In the genomic region with DNA sequence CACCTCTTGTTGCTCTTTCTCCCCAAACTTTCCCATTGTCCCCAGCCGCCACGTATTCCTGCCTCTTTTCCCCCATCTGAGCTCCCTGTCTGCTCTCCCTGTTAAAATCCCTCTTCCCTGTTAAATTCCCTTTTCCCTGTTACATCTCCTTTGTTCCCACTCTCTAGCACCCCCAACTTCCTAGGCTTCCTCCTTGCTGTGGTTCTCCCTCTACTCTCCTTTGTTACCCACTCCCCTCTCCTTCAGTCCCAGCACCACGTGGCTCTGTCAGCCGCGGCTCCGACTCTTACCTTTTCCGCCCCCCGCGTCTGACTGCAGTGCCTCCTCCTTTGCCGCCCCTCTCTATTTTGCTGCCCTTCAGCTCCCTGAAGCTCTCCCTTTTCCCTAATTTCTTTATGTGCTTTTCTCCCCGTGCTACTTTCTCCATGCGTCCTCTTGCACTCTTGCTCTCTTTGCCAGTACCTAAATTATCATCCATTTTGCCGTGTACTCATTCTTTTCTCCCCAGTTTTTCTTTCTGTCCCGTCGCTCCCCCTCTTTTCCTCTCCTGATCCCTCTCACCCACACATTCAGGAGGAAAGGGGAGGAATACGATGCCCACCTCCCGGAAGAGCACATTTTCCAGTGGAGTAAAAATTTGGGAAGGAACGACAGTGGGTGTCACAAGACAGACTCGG, we compare ENCODE assay signal across 8 cellular contexts. TPM values are rescaled to one million over a fixed set of nuclear protein-coding genes. Genes with fewer than 3 reads are reported as not detected.
DNase-seq lines count a peak whose midpoint lies in the region; ATAC-seq and TF ChIP-seq lines count a peak whose summit lies in the region.

No MANE protein-coding gene starts in this region.

- H3K4me1 ChIP-seq in esophagus muscularis mucosa (peaks cover 12 to 26% (median 20%) of the 10 kb centered on the region in 4 donors), upper lobe of left lung (peaks cover 13 to 20% (median 16%) of the 10 kb centered on the region in 4 donors)

- peak; percentile 58 to 60 for DNase-seq in NCI-H2081 (lab: John Stamatoyannopoulos, UW)
- DNase-seq in NCI-H2081 treated with DMSO at 0.1 percent for 48 hours (lab: John Stamatoyannopoulos, UW) = no peak
- DNase-seq in NCI-H1694 treated with DMSO at 0.1 percent for 48 hours (lab: John Stamatoyannopoulos, UW) = peak; percentile 49
- DNase-seq in activated CD4-positive, alpha-beta memory T cell treated with anti-CD3 and anti-CD28 coated beads for 36 hours = peak; percentile 34
- no peak for DNase-seq in esophagus muscularis mucosa (ENCODE audit: extremely low spot score)
- no peak for DNase-seq in natural killer cell
- peak; percentile 22 to 28 for DNase-seq in upper lobe of left lung
- DNase-seq in 8988T = no peak

- no peaks in the 10 kb centered on the region for H3K27me3 ChIP-seq in esophagus muscularis mucosa
- no peaks in the 10 kb centered on the region for H3K27me3 ChIP-seq in upper lobe of left lung

- intact Hi-C loops in activated CD4-positive, alpha-beta memory T cell treated with anti-CD3 and anti-CD28 coated beads for 36 hours (cut with micrococcal nuclease) = loop anchor here (1.0 kb wide), 5 partner anchors 33 to 389 kb away; a partner anchor contains a TSS
- intact Hi-C loops in esophagus muscularis mucosa (cut with DNase I) = loop anchor here (1.0 to 5.0 kb wide), 4 partner anchors 34 to 100 kb away; a partner anchor contains a TSS
- intact Hi-C loops in natural killer cell (cut with micrococcal nuclease) = loop anchor here (1.0 to 5.0 kb wide), 4 partner anchors 32 to 99 kb away; a partner anchor contains a TSS

- peak overlapping the region; percentile 63 to 92 (median 90) for H3K4me3 ChIP-seq in esophagus muscularis mucosa
- peak overlapping the region; percentile 60 to 99 (median 90) for H3K4me3 ChIP-seq in upper lobe of left lung

- H3K4me3 Mint-ChIP-seq in activated CD4-positive, alpha-beta memory T cell treated with anti-CD3 and anti-CD28 coated beads for 36 hours = peak overlapping the region; percentile 92
- peak overlapping the region; percentile 94 for H3K4me3 Mint-ChIP-seq in natural killer cell

- H3K27ac Mint-ChIP-seq in activated CD4-positive, alpha-beta memory T cell treated with anti-CD3 and anti-CD28 coated beads for 36 hours = peak overlapping the region; percentile 95
- peak overlapping the region; percentile 94 to 98 for H3K27ac Mint-ChIP-seq in natural killer cell

- H3K27me3 Mint-ChIP-seq in activated CD4-positive, alpha-beta memory T cell treated with anti-CD3 and anti-CD28 coated beads for 36 hours = no peaks in the 10 kb centered on the region
- no peaks in the 10 kb centered on the region for H3K27me3 Mint-ChIP-seq in natural killer cell (ENCODE audit: low read depth in 2 of 2)

- peaks cover 22% of the 10 kb centered on the region for H3K4me1 Mint-ChIP-seq in activated CD4-positive, alpha-beta memory T cell treated with anti-CD3 and anti-CD28 coated beads for 36 hours (ENCODE audit: low read depth)
- H3K4me1 Mint-ChIP-seq in natural killer cell = peaks cover 38 to 54% of the 10 kb centered on the region in 2 donors

- peaks cover 25% of the 10 kb centered on the region for H3K36me3 Mint-ChIP-seq in activated CD4-positive, alpha-beta memory T cell treated with anti-CD3 and anti-CD28 coated beads for 36 hours
- peaks cover 10% of the 10 kb centered on the region for H3K36me3 Mint-ChIP-seq in natural killer cell

- H3K36me3 ChIP-seq in esophagus muscularis mucosa (no peaks in the 10 kb centered on the region), upper lobe of left lung (no peaks in the 10 kb centered on the region)

- POLR2A ChIA-PET in activated CD4-positive, alpha-beta memory T cell treated with anti-CD3 and anti-CD28 coated beads for 36 hours (lab: Charles Lee) = no interaction called here

- no peak for ATAC-seq in natural killer cell
- ATAC-seq in upper lobe of left lung (ENCODE audit: low FRiP score in 2 of 2) = no peak

- H3K9me3 ChIP-seq in esophagus muscularis mucosa (no peaks in the 10 kb centered on the region), upper lobe of left lung (peaks cover 0 to 26% (median 16%) of the 10 kb centered on the region in 4 donors)

- H3K27ac ChIP-seq in esophagus muscularis mucosa (replicated peaks in 1 of 4) (peak overlapping the region; percentile 90 to 97 (median 93)), upper lobe of left lung (peak overlapping the region; percentile 92 to 97 (median 93))

- CTCF ChIA-PET in activated CD4-positive, alpha-beta memory T cell treated with anti-CD3 and anti-CD28 coated beads for 36 hours (lab: Charles Lee) = interaction anchor here (0.6 to 2.7 kb wide), 7 partner anchors 21 to 193 kb away, joined by 3 to 21 read pairs (median 3); a partner anchor contains a TSS

- peaks cover 25% of the 10 kb centered on the region for H3K9me3 Mint-ChIP-seq in activated CD4-positive, alpha-beta memory T cell treated with anti-CD3 and anti-CD28 coated beads for 36 hours
- peaks cover 4 to 8% of the 10 kb centered on the region in 2 donors for H3K9me3 Mint-ChIP-seq in natural killer cell

- TF ChIP-seq POLR2A in esophagus muscularis mucosa (IDR thresholded peaks at IDR 0.05; ENCODE audit: low read depth) (no peak), upper lobe of left lung (IDR thresholded peaks at IDR 0.05) (no peak)

- WGBS in esophagus muscularis mucosa = under 1% methylated on average over 19 of the region's 19 CpGs
- WGBS in upper lobe of left lung, 2 donors = 1 to 2% methylated on average over 19 of the region's 19 CpGs

- TF ChIP-seq EP300 in esophagus muscularis mucosa (IDR thresholded peaks at IDR 0.05) (no peak), upper lobe of left lung (IDR thresholded peaks at IDR 0.05) (no peak)

- TF ChIP-seq CTCF in esophagus muscularis mucosa (IDR thresholded peaks at IDR 0.05) = no peak
- no peak for TF ChIP-seq CTCF in natural killer cell (IDR thresholded peaks at IDR 0.05)
- no peak for TF ChIP-seq CTCF in upper lobe of left lung (IDR thresholded peaks at IDR 0.05)

RNA-seq across cellular contexts. Expression of a gene that starts 1.0 kb away (rescaled TPM):
- total RNA-seq in activated CD4-positive, alpha-beta memory T cell treated with anti-CD3 and anti-CD28 coated beads for 36 hours = 10 to 100 TPM; 10.5 to 11.6 TPM
- total RNA-seq in esophagus muscularis mucosa = 1 to 10 TPM; 3.0 to 6.6 (median 4.3) TPM
- 1 to 10 TPM; 3.8 to 7.1 (median 4.8) TPM for total RNA-seq in natural killer cell
- 10 to 100 TPM in 3 of 6 donors, 1 to 10 TPM in 3; 2.2 to 19.9 (median 10.2) TPM for total RNA-seq in upper lobe of left lung

RNA-seq across cellular contexts. Expression of a gene that starts 32.7 kb away (rescaled TPM):
- total RNA-seq in activated CD4-positive, alpha-beta memory T cell treated with anti-CD3 and anti-CD28 coated beads for 36 hours = 10 to 100 TPM in 1 of 2 experiments, 1 to 10 TPM in 1; 8.2 to 12.8 TPM
- total RNA-seq in esophagus muscularis mucosa = 10 to 100 TPM in 2 of 4 donors, 1 to 10 TPM in 2; 5.8 to 13.1 (median 9.1) TPM
- 10 to 100 TPM; 27.9 to 40.2 (median 28.0) TPM for total RNA-seq in natural killer cell
- 10 to 100 TPM in 5 of 6 donors, 1 to 10 TPM in 1; 8.4 to 24.3 (median 14.7) TPM for total RNA-seq in upper lobe of left lung

RNA-seq across cellular contexts. Expression of a gene that starts 43.2 kb away (rescaled TPM):
- 10 to 100 TPM; 14.5 to 17.0 TPM for total RNA-seq in activated CD4-positive, alpha-beta memory T cell treated with anti-CD3 and anti-CD28 coated beads for 36 hours
- total RNA-seq in esophagus muscularis mucosa = 10 to 100 TPM; 11.3 to 13.7 (median 12.5) TPM
- total RNA-seq in natural killer cell = 10 to 100 TPM; 32.4 to 47.7 (median 47.4) TPM
- 10 to 100 TPM; 13.7 to 32.5 (median 17.1) TPM for total RNA-seq in upper lobe of left lung

RNA-seq across cellular contexts. Expression of a gene that starts 51.1 kb away (rescaled TPM):
- total RNA-seq in activated CD4-positive, alpha-beta memory T cell treated with anti-CD3 and anti-CD28 coated beads for 36 hours = 100 to 1,000 TPM; 224 to 229 TPM
- total RNA-seq in esophagus muscularis mucosa = 100 to 1,000 TPM; 192 to 304 (median 221) TPM
- 100 to 1,000 TPM; 221 to 256 (median 232) TPM for total RNA-seq in natural killer cell
- 100 to 1,000 TPM in 5 of 6 donors, 10 to 100 TPM in 1; 90.1 to 214 (median 177) TPM for total RNA-seq in upper lobe of left lung

Comparison
In these comparisons a context has a peak if more than half of its experiments do, and no peak if none do; other contexts are left out.
1. DNase-seq: peak in NCI-H2081 (2 of 2), NCI-H1694 treated with DMSO at 0.1 percent for 48 hours (single experiment), activated CD4-positive, alpha-beta memory T cell treated with anti-CD3 and anti-CD28 coated beads for 36 hours (single experiment) and upper lobe of left lung (2 of 2); none in NCI-H2081 treated with DMSO at 0.1 percent for 48 hours (single experiment), esophagus muscularis mucosa (single experiment), natural killer cell (single experiment) and 8988T (single experiment).